Comparison of ENCODE assay signal across 8 cellular contexts in genomic region chr12:65232490-65233077, GRCh38. TPM values are rescaled to one million over a fixed set of nuclear protein-coding genes. Genes with fewer than 3 reads are reported as not detected.
DNase-seq lines count a peak whose midpoint lies in the region; ATAC-seq and TF ChIP-seq lines count a peak whose summit lies in the region.

No MANE protein-coding gene starts in this region.

- DNase-seq in CD1c-positive myeloid dendritic cell (ENCODE audit: extremely low spot score) (peak; percentile 25), activated B cell treated with CpG ODN at 0.5 μM for 24 hours (no peak), left lobe of liver (ENCODE audit: low spot score) (no peak), stomach (no peak), NCI-H748 (lab: John Stamatoyannopoulos, UW; ENCODE audit: unreplicated experiment) (no peak)

- H3K4me1 ChIP-seq in HEK293 (ENCODE audit: control insufficient read depth, insufficient read depth, low read length) = peaks cover 10% of the 10 kb centered on the region; the same call in 1 of the 2 replicates
- peaks cover 0 to 8% (median 3%) of the 10 kb centered on the region in 4 donors for H3K4me1 ChIP-seq in stomach

- peaks cover 9% of the 10 kb centered on the region for H3K4me1 Mint-ChIP-seq in activated B cell treated with CpG ODN at 0.5 μM for 24 hours

- 11 to 22% (median 13%) methylated on average over 3 of the region's 3 CpGs for WGBS in stomach, 5 donors

- peaks cover 9% of the 10 kb centered on the region for H3K9me3 Mint-ChIP-seq in activated B cell treated with CpG ODN at 0.5 μM for 24 hours

- intact Hi-C loops in activated B cell treated with CpG ODN at 0.5 μM for 24 hours (cut with micrococcal nuclease) = loop anchor here (1.0 to 2.0 kb wide), 5 partner anchors 63 to 436 kb away; partner anchors contain the start of genes LEMD3 and WIF1
- intact Hi-C loops in stomach (cut with DNase I; ENCODE audit: low total_unique reads) = no loop called here

- H3K36me3 ChIP-seq in HEK293 (ENCODE audit: control insufficient read depth in 2 of 2, insufficient read depth in 1 of 2, low read length in 2 of 2) (peaks cover 11 to 13% of the 10 kb centered on the region in 2 experiments), stomach (peaks cover 0 to 23% (median 17%) of the 10 kb centered on the region in 4 donors)

- H3K27ac ChIP-seq in HEK293 (ENCODE audit: extremely low read depth, low read depth, low read length) (no peak overlapping the region), stomach (no peak overlapping the region)

- TF ChIP-seq POLR2A in stomach (IDR thresholded peaks at IDR 0.05) = no peak

- CTCF ChIA-PET in HEK293 (lab: Yijun Ruan, JAX) (interaction anchor here (0.6 to 3.0 kb wide), 16 partner anchors 9 to 431 kb away, joined by 3 to 19 read pairs (median 4); partner anchors contain the start of genes LEMD3 and WIF1), activated B cell treated with CpG ODN at 0.5 μM for 24 hours (lab: Charles Lee) (interaction anchor here (0.7 to 4.0 kb wide), 13 partner anchors 9 to 1626 kb away, joined by 3 to 61 read pairs (median 5); partner anchors contain the start of gene LEMD3)

- H3K4me3 ChIP-seq in HEK293 (ENCODE audit: low read depth, low read length) (no peak overlapping the region), stomach (no peak overlapping the region)

- H3K36me3 Mint-ChIP-seq in activated B cell treated with CpG ODN at 0.5 μM for 24 hours (ENCODE audit: low read depth) = peaks cover 27% of the 10 kb centered on the region

- TF ChIP-seq CTCF in HEK293 (tag by site-specific recombination; IDR thresholded peaks at IDR 0.05) = no peak
- TF ChIP-seq CTCF in activated B cell treated with CpG ODN at 0.5 μM for 24 hours (IDR thresholded peaks at IDR 0.05) = no peak
- peak in 3 of 7 experiments; percentile 28 to 49 (median 41) for TF ChIP-seq CTCF in stomach (IDR thresholded peaks at IDR 0.05)

- POLR2A ChIA-PET in HEK293 (lab: Yijun Ruan, JAX) (interaction anchor here (1.2 kb wide), 1 partner anchor 63 kb away, joined by 5 read pairs; the partner anchor contains the start of gene LEMD3), activated B cell treated with CpG ODN at 0.5 μM for 24 hours (lab: Charles Lee) (interaction anchor here (3.0 kb wide), 1 partner anchor 63 kb away, joined by 12 read pairs; the partner anchor contains the start of gene LEMD3)

- no peaks in the 10 kb centered on the region for H3K27me3 ChIP-seq in stomach

- H3K27me3 Mint-ChIP-seq in activated B cell treated with CpG ODN at 0.5 μM for 24 hours = no peaks in the 10 kb centered on the region

- no peak for TF ChIP-seq EP300 in stomach (IDR thresholded peaks at IDR 0.05)

- H3K27ac Mint-ChIP-seq in activated B cell treated with CpG ODN at 0.5 μM for 24 hours = peak overlapping the region; percentile 64

- H3K9me3 ChIP-seq in HEK293 (ENCODE audit: control insufficient read depth, insufficient read depth, low read depth, low read length) = no peaks in the 10 kb centered on the region
- H3K9me3 ChIP-seq in stomach = peaks cover 0 to 22% (median 10%) of the 10 kb centered on the region in 4 donors

- no peak overlapping the region for H3K4me3 Mint-ChIP-seq in activated B cell treated with CpG ODN at 0.5 μM for 24 hours

- ATAC-seq in activated B cell treated with CpG ODN at 0.5 μM for 24 hours (ENCODE audit: low read depth) (peak; percentile 37), left lobe of liver (peak; percentile 54), GM21390 (IDR thresholded peaks at IDR 0.05; ENCODE audit: unreplicated experiment) (no peak), HG02870 (IDR thresholded peaks at IDR 0.05; ENCODE audit: unreplicated experiment) (no peak)

TF ChIP-seq in HEK293, 187 proteins besides CTCF, POLR2A, EP300 and RAD21:
- TF ChIP-seq SP7 (tag by site-specific recombination; IDR thresholded peaks at IDR 0.05) (peak; percentile 23; the same call in 1 of the 2 replicates), ZBTB17 (tag by site-specific recombination; IDR thresholded peaks at IDR 0.05) (no peak), ZFP69B (tag by site-specific recombination; IDR thresholded peaks at IDR 0.05) (no peak), ZNF664 (tag by site-specific recombination; IDR thresholded peaks at IDR 0.05) (peak; percentile 43; the same call in 1 of the 2 replicates), GLIS1 (tag by site-specific recombination; IDR thresholded peaks at IDR 0.05) (no peak), ZNF654 (tag by site-specific recombination; IDR thresholded peaks at IDR 0.05; ENCODE audit: low read depth) (peak; percentile 42)

RNA-seq across cellular contexts. Expression of gene MSRB3, which starts 45.9 kb away (rescaled TPM):
- total RNA-seq in activated B cell treated with CpG ODN at 0.5 μM for 24 hours = not detected in 2 replicates
- total RNA-seq in left lobe of liver = 1.6 TPM
- total RNA-seq in stomach = 100 to 1,000 TPM in 1 of 5 donors, 10 to 100 TPM in 4; 10.7 to 142 (median 75.3) TPM
- polyA plus RNA-seq in stomach = 10 to 100 TPM; 16.2 to 26.4 (median 17.9) TPM

Comparison
In these comparisons a context has a peak if more than half of its experiments do, and no peak if none do; other contexts are left out.
1. ATAC-seq: peak in activated B cell treated with CpG ODN at 0.5 μM for 24 hours (single experiment) and left lobe of liver (single experiment); none in GM21390 (single experiment) and HG02870 (single experiment).